ENCODE assay signal across 9 cellular contexts in the genomic region with DNA sequence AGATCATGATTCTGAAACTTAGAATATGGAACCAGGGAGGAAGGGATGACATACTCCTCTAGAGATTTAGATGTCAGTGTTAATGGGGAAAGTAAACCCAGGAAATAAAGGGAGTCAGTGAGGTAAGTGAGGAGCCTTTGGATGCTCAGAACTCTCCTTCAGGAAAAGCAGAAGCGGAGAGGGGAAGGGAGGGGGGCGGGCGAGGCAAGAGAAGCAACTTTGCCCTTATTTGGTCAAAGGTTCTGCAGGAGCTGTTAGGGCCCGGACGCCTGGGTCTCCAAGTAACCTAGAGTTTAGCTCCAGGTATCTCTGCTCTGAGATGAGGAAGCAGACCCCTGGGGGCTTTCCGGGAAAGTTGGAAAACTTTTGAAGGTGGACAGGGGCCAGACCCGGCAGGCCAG. TPM values are rescaled to one million over a fixed set of nuclear protein-coding genes. Genes with fewer than 3 reads are reported as not detected.
A peak's percentile ranks its signal among the peaks of the same experiment; 100 is the strongest.
DNase-seq lines count a peak whose midpoint lies in the region; ATAC-seq, FAIRE-seq and TF ChIP-seq lines count a peak whose summit lies in the region.
"Had no signal": no experiment of that assay in that cellular context is flagged by ENCODE, and none has a peak within 500 bp of the region (broad histone marks: within the 10 kb centered on the region; RNA-seq: fewer than 3 reads in every experiment).

No MANE protein-coding gene starts in this region.

- 0 to 1% (median 1%) methylated on average over 7 of the region's 7 CpGs for WGBS in ovary, 3 donors

- TF ChIP-seq POLR2A in ovary (IDR thresholded peaks at IDR 0.05) = no peak

- no TSS peak for BruUV-seq in PC-9 (replicated peaks; lab: Mats Ljungman, UMichigan)

- H3K4me2 ChIP-seq in PC-9 = peak overlapping the region; percentile 84

- POLR2A ChIA-PET in PC-9 (lab: Charles Lee; ENCODE audit: unreplicated experiment) = interaction anchor here (3.0 kb wide), 1 partner anchor 21 kb away, joined by 42 read pairs; the partner anchor contains the start of gene SPAG7

- ATAC-seq in HG03159 (IDR thresholded peaks at IDR 0.05; ENCODE audit: unreplicated experiment) (no peak), GM19023 (IDR thresholded peaks at IDR 0.05; ENCODE audit: unreplicated experiment) (no peak), GM21360 (IDR thresholded peaks at IDR 0.05; ENCODE audit: unreplicated experiment) (no peak)

- H3K9me3 ChIP-seq in PC-9 (ENCODE audit: insufficient read depth, low read depth) (no peaks in the 10 kb centered on the region), endocrine pancreas (ENCODE audit: control insufficient read depth, low read length) (no peaks in the 10 kb centered on the region), ovary (no peaks in the 10 kb centered on the region)

- peaks cover 90% of the 10 kb centered on the region for H3F3A ChIP-seq in PC-9 (ENCODE audit: insufficient read depth, low read depth)

- TF ChIP-seq CTCF in PC-9 (conservative IDR thresholded peaks at IDR 0.05) = no peak
- TF ChIP-seq CTCF in ovary (IDR thresholded peaks at IDR 0.05) = no peak

- H3K9me2 ChIP-seq in PC-9 (ENCODE audit: insufficient read depth) = no peaks in the 10 kb centered on the region

- peak; percentile 56 for FAIRE-seq in GM18507 (lab: Jason Lieb, UNC)

- DNase-seq in GM18507 (ENCODE audit: extremely low spot score, insufficient read length, low read depth) (no peak), PC-9 (no peak), ovary (no peak), kidney glomerular epithelial cell (lab: John Stamatoyannopoulos, UW) (no peak)

- no peak for TF ChIP-seq EP300 in ovary (IDR thresholded peaks at IDR 0.05)

- peaks cover 71% of the 10 kb centered on the region for H3K79me2 ChIP-seq in PC-9 (ENCODE audit: low read depth)

- CTCF ChIA-PET in PC-9 (lab: Charles Lee) = no interaction called here

- peak overlapping the region; percentile 57 for H3K9ac ChIP-seq in endocrine pancreas (ENCODE audit: control insufficient read depth, insufficient read depth, low read length)

- no peak overlapping the region for H2AFZ ChIP-seq in PC-9

- H3K27me3 ChIP-seq in PC-9 (ENCODE audit: insufficient read depth, low read depth) (no peaks in the 10 kb centered on the region), endocrine pancreas (ENCODE audit: control insufficient read depth, insufficient read depth, low read length) (no peaks in the 10 kb centered on the region), ovary (no peaks in the 10 kb centered on the region)

- peak overlapping the region; percentile 99 for H3K27ac ChIP-seq in PC-9
- H3K27ac ChIP-seq in ovary = peak overlapping the region in 1 of 2 donors; percentile 88

- H3K4me1 ChIP-seq in PC-9 (replicated peaks; ENCODE audit: insufficient read depth) = peaks cover 39% of the 10 kb centered on the region
- no peaks in the 10 kb centered on the region for H3K4me1 ChIP-seq in endocrine pancreas (ENCODE audit: control insufficient read depth, insufficient read depth, low read length)
- H3K4me1 ChIP-seq in ovary (ENCODE audit: insufficient read depth) = peaks cover 2% of the 10 kb centered on the region

- intact Hi-C loops in PC-9 (cut with micrococcal nuclease; ENCODE audit: unreplicated experiment) (loop anchor here (10.0 kb wide), 1 partner anchor 112 kb away; the partner anchor contains the start of gene MINK1), ovary (cut with DNase I) (no loop called here)

- H3K4me3 ChIP-seq in PC-9 = peak overlapping the region; percentile 99
- peak overlapping the region; percentile 50 for H3K4me3 ChIP-seq in endocrine pancreas (ENCODE audit: control insufficient read depth, insufficient read depth, low read length)
- H3K4me3 ChIP-seq in ovary = peak overlapping the region; percentile 100

- peaks cover 39% of the 10 kb centered on the region for H4K20me1 ChIP-seq in PC-9 (ENCODE audit: insufficient read depth)

- H3K36me3 ChIP-seq in PC-9 (ENCODE audit: low read depth) (peaks cover 29% of the 10 kb centered on the region), endocrine pancreas (ENCODE audit: control insufficient read depth, insufficient read depth, low read length) (no peaks in the 10 kb centered on the region), ovary (no peaks in the 10 kb centered on the region)

RNA-seq across cellular contexts. Expression of gene PFN1, which starts 1.3 kb away (rescaled TPM):
- total RNA-seq in PC-9 (2021) = 1,101 and 1,459 TPM in 2 replicates
- 100 to 1,000 TPM; 201 to 415 (median 323) TPM for total RNA-seq in ovary
- 100 to 1,000 TPM; 254 to 542 TPM for polyA plus RNA-seq in ovary

RNA-seq across cellular contexts. Expression of gene ENO3, which starts 3.9 kb away (rescaled TPM):
- total RNA-seq in PC-9 (2021) = 29.0 and 37.2 TPM in 2 replicates
- total RNA-seq in ovary = 1 to 10 TPM; 2.5 to 6.1 (median 4.1) TPM
- 1 to 10 TPM; 1.8 to 5.0 TPM for polyA plus RNA-seq in ovary

RNA-seq across cellular contexts. Expression of gene RNF167, which starts 6.9 kb away (rescaled TPM):
- 122 and 135 TPM in 2 replicates for total RNA-seq in PC-9 (2021)
- 10 to 100 TPM; 22.7 to 89.6 (median 78.1) TPM for total RNA-seq in ovary
- 100 to 1,000 TPM in 1 of 2 donors, 10 to 100 TPM in 1; 91.8 to 221 TPM for polyA plus RNA-seq in ovary

RNA-seq across cellular contexts. Expression of gene SLC25A11, which starts 7.2 kb away (rescaled TPM):
- total RNA-seq in PC-9 (2021) (50.7 and 56.2 TPM in 2 replicates), ovary (10 to 100 TPM; 18.7 to 55.4 (median 42.3) TPM)
- 10 to 100 TPM; 12.7 to 44.1 TPM for polyA plus RNA-seq in ovary

RNA-seq across cellular contexts. Expression of gene GP1BA, which starts 14.9 kb away (rescaled TPM):
- total RNA-seq in PC-9 (2021) = not detected in 2 replicates
- under 1 TPM in 1 of 7 donors, not detected in 6; 0.10 TPM for total RNA-seq in ovary
- polyA plus RNA-seq in ovary = under 1 TPM in 1 of 2 donors, not detected in 1; 0.04 TPM
- total RNA-seq: subcutaneous adipose tissue had no signal

Comparison
In these comparisons a context has a peak if more than half of its experiments do, and no peak if none do; other contexts are left out.
1. H3K4me3 ChIP-seq: peak in every context shown above with its lines; median percentile 100 in ovary; 99 in PC-9; 50 in endocrine pancreas.